In the genomic region with DNA sequence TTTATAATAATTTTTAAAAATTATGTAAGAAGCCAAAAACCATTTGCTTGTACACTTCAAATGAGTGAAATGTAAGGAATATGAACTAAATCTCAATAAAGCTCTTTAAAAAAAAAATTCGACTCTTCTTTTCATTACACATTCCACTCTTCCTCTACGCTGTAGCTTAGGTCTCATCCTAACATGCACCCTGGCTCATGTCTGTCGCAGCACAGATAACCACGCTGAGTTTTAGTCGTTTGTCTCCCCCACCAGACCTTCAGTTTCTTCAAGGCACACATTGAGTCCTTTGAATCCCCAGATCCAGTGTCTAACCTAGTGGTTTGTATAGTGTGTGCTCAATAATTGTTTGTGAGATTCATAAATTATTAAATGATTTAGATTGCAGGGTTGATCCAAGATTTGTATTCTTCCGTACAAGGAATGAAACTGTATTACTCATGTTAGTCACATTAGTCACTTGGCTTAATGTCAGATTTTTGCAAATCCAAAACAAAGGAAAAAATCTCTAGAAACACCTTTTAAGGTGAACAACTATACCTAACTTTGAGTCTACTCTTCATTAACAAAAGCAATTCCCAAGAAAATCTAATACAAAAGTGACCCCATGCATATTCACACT, we compare ENCODE assay signal across 1 cellular context.
TF ChIP-seq lines count a peak whose summit lies in the region.

No MANE protein-coding gene starts in this region.

TF ChIP-seq in endothelial cell of umbilical vein, 7 proteins besides CTCF, POLR2A, EP300 and RAD21:
- TF ChIP-seq FOS (IDR thresholded peaks at IDR 0.05; ENCODE audit: borderline replicate concordance, insufficient read depth, low read length): peak; percentile 9
- TF ChIP-seq MYC (IDR thresholded peaks at IDR 0.05; ENCODE audit: low read depth, low read length): no peak
